Comparison of ENCODE assay signal across 24 cellular contexts in genomic region chr5:157766441-157766840, GRCh38.
"Had no signal": no experiment of that assay in that cellular context is flagged by ENCODE, and none has a peak within 500 bp of the region (broad histone marks: within the 10 kb centered on the region; RNA-seq: fewer than 3 reads in every experiment).

No MANE protein-coding gene starts in this region.

- H3K4me1 Mint-ChIP-seq: natural killer cell, nephron progenitor cell had no signal

- DNase-seq: islet precursor cell; left ventricle myocardium inferior; mesendoderm; naive B cell; natural killer cell; nephron progenitor cell; ovary; stimulated activated CD4-positive, alpha-beta T cell treated with anti-CD3 and anti-CD28 coated beads, Interleukin-12 subunit alpha, Interleukin-12 subunit beta, amount 100 ng/mL, for 4 hours; stimulated activated CD4-positive, alpha-beta T cell treated with anti-CD3 and anti-CD28 coated beads, Interleukin-15, amount 100 ng/mL, for 24 hours; stimulated activated CD4-positive, alpha-beta T cell treated with anti-CD3 and anti-CD28 coated beads, Interleukin-2, amount 100 ng/mL, for 24 hours; stimulated activated CD4-positive, alpha-beta T cell treated with anti-CD3 and anti-CD28 coated beads, Interleukin-4, amount 100 ng/mL, for 1 hour; stimulated activated naive B cell treated with anti-CD40 and anti-IgM and Interleukin-4, amounts not matched to agents 10 μg/mL and 1 μg/mL and 100 μg/mL, for 72 hours; stimulated activated naive CD8-positive, alpha-beta T cell treated with anti-CD3 and anti-CD28 coated beads, Interleukin-15, Interleukin-2, amounts not matched to agents 100 U/mL and 50 U/mL, for 24 hours; stomach; testis; thyroid gland; transverse colon had no signal

- H3K27ac ChIP-seq: left ventricle myocardium inferior, ovary, right atrium auricular region, skin epidermis, stomach, testis, thyroid gland, transverse colon, vagina had no signal

- ATAC-seq: natural killer cell; sciatic nerve; stimulated activated naive B cell treated with anti-CD40 and anti-IgM and Interleukin-4, amounts not matched to agents 10 μg/mL and 1 μg/mL and 100 μg/mL, for 72 hours; stimulated activated naive CD8-positive, alpha-beta T cell treated with anti-CD3 and anti-CD28 coated beads, Interleukin-15, Interleukin-2, amounts not matched to agents 100 U/mL and 50 U/mL, for 24 hours had no signal

- H3K4me1 ChIP-seq: left ventricle myocardium inferior, testis, thyroid gland, vagina had no signal

- H3K27ac Mint-ChIP-seq: mesothelial cell of epicardium; naive B cell; natural killer cell; nephron progenitor cell; progenitor cell of endocrine pancreas; stimulated activated naive B cell treated with anti-CD40 and anti-IgM and Interleukin-4, amounts not matched to agents 10 μg/mL and 1 μg/mL and 100 μg/mL, for 72 hours had no signal

- H3K9me3 Mint-ChIP-seq: mesothelial cell of epicardium, natural killer cell, nephron progenitor cell had no signal

- H3K36me3 Mint-ChIP-seq: mesothelial cell of epicardium, naive B cell, natural killer cell had no signal

- H3K4me3 ChIP-seq: left ventricle myocardium inferior, lung, ovary, right atrium auricular region, skin epidermis, stomach, testis, thyroid gland, transverse colon, vagina had no signal

- H3K9me3 ChIP-seq: ovary, right atrium auricular region, testis, thyroid gland, transverse colon, vagina had no signal

- H3K4me3 Mint-ChIP-seq: mesothelial cell of epicardium; naive B cell; natural killer cell; nephron progenitor cell; stimulated activated naive B cell treated with anti-CD40 and anti-IgM and Interleukin-4, amounts not matched to agents 10 μg/mL and 1 μg/mL and 100 μg/mL, for 72 hours had no signal

- H3K36me3 ChIP-seq: left ventricle myocardium inferior, ovary, right atrium auricular region, stomach, thyroid gland, transverse colon, vagina had no signal

- H3K27me3 Mint-ChIP-seq: naive B cell; progenitor cell of endocrine pancreas; stimulated activated naive B cell treated with anti-CD40 and anti-IgM and Interleukin-4, amounts not matched to agents 10 μg/mL and 1 μg/mL and 100 μg/mL, for 72 hours had no signal

- H3K27me3 ChIP-seq: ovary, right atrium auricular region, stomach, testis, thyroid gland, transverse colon, vagina had no signal
